In genomic region chr6:144063246-144063743, GRCh38 we compare ENCODE assay signal across 1 cellular context.
TF ChIP-seq lines count a peak whose summit lies in the region.

No MANE protein-coding gene starts in this region.

TF ChIP-seq in HepG2, 621 proteins besides CTCF, POLR2A, EP300 and RAD21 (continued from another document):
- TF ChIP-seq HNF1A (IDR thresholded peaks at IDR 0.05; ENCODE audit: low read depth) (no peak), HNF1A (CRISPR knock-in tag; IDR thresholded peaks at IDR 0.05; ENCODE audit: borderline replicate concordance) (no peak), TFDP1 (CRISPR knock-in tag; IDR thresholded peaks at IDR 0.05; ENCODE audit: borderline replicate concordance) (no peak), KLF16 (CRISPR knock-in tag; IDR thresholded peaks at IDR 0.05) (no peak), ZBTB37 (CRISPR knock-in tag; IDR thresholded peaks at IDR 0.05) (no peak), YEATS2 (CRISPR knock-in tag; IDR thresholded peaks at IDR 0.05; ENCODE audit: borderline replicate concordance) (no peak), AHDC1 (CRISPR knock-in tag; IDR thresholded peaks at IDR 0.05; ENCODE audit: borderline replicate concordance) (no peak), FOXO4 (CRISPR knock-in tag; conservative IDR thresholded peaks at IDR 0.05) (0 out of 2 replicates have a peak, but pooled peaks have one; percentile 24)
- TF ChIP-seq, protein P1, sequence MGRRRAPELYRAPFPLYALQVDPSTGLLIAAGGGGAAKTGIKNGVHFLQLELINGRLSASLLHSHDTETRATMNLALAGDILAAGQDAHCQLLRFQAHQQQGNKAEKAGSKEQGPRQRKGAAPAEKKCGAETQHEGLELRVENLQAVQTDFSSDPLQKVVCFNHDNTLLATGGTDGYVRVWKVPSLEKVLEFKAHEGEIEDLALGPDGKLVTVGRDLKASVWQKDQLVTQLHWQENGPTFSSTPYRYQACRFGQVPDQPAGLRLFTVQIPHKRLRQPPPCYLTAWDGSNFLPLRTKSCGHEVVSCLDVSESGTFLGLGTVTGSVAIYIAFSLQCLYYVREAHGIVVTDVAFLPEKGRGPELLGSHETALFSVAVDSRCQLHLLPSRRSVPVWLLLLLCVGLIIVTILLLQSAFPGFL (CRISPR knock-in tag; IDR thresholded peaks at IDR 0.05) = no peak
- TF ChIP-seq, protein P2, sequence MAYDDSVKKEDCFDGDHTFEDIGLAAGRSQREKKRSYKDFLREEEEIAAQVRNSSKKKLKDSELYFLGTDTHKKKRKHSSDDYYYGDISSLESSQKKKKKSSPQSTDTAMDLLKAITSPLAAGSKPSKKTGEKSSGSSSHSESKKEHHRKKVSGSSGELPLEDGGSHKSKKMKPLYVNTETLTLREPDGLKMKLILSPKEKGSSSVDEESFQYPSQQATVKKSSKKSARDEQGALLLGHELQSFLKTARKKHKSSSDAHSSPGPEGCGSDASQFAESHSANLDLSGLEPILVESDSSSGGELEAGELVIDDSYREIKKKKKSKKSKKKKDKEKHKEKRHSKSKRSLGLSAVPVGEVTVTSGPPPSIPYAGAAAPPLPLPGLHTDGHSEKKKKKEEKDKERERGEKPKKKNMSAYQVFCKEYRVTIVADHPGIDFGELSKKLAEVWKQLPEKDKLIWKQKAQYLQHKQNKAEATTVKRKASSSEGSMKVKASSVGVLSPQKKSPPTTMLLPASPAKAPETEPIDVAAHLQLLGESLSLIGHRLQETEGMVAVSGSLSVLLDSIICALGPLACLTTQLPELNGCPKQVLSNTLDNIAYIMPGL (CRISPR knock-in tag; IDR thresholded peaks at IDR 0.05; ENCODE audit: borderline replicate concordance in 1 of 2, low read depth in 1 of 2) = no peak
